In genomic region chr22:38569181-38569971, GRCh38 we compare ENCODE assay signal across 8 cellular contexts. TPM values are rescaled to one million over a fixed set of nuclear protein-coding genes. Genes with fewer than 3 reads are reported as not detected.
A peak's percentile ranks its signal among the peaks of the same experiment; 100 is the strongest.
DNase-seq lines count a peak whose midpoint lies in the region; ATAC-seq and TF ChIP-seq lines count a peak whose summit lies in the region.

No MANE protein-coding gene starts in this region.

- peak overlapping the region; percentile 53 for H3K4me3 ChIP-seq in SU-DHL-6 (ENCODE audit: insufficient read depth, low read length, poor library complexity, severe bottlenecking)
- peak overlapping the region; percentile 65 to 82 (median 70) for H3K4me3 ChIP-seq in esophagus muscularis mucosa
- peak overlapping the region; percentile 53 to 74 for H3K4me3 ChIP-seq in neutrophil (ENCODE audit: low read depth in 1 of 2, low read length in 1 of 2)

- 36% methylated on average over 23 of the region's 32 CpGs for WGBS in esophagus muscularis mucosa

- TF ChIP-seq EP300 in esophagus muscularis mucosa (IDR thresholded peaks at IDR 0.05): no peak

- no peak for TF ChIP-seq POLR2A in esophagus muscularis mucosa (IDR thresholded peaks at IDR 0.05; ENCODE audit: low read depth)

- peaks cover 10 to 28% (median 20%) of the 10 kb centered on the region in 4 donors for H3K4me1 ChIP-seq in esophagus muscularis mucosa
- peaks cover 17 to 19% of the 10 kb centered on the region in 2 experiments for H3K4me1 ChIP-seq in neutrophil (ENCODE audit: control insufficient read depth in 1 of 2, insufficient read depth in 1 of 2, low read depth in 1 of 2, low read length in 1 of 2)

- intact Hi-C loops in esophagus muscularis mucosa (cut with DNase I): no loop called here

- H3K4me2 ChIP-seq in SU-DHL-6 (ENCODE audit: low read depth, low read length, poor library complexity, severe bottlenecking): peak overlapping the region; percentile 65

- H3K9me3 ChIP-seq in SU-DHL-6 (ENCODE audit: insufficient read depth, low read length): no peaks in the 10 kb centered on the region
- no peaks in the 10 kb centered on the region for H3K9me3 ChIP-seq in esophagus muscularis mucosa
- no peaks in the 10 kb centered on the region for H3K9me3 ChIP-seq in neutrophil

- no peaks in the 10 kb centered on the region for H3K79me2 ChIP-seq in SU-DHL-6 (ENCODE audit: insufficient read depth, low read length)

- H3K27ac ChIP-seq in SU-DHL-6 (ENCODE audit: low read depth, low read length): peak overlapping the region; percentile 40
- H3K27ac ChIP-seq in esophagus muscularis mucosa (replicated peaks in 1 of 4): peak overlapping the region; percentile 81 to 88 (median 86)
- H3K27ac ChIP-seq in neutrophil: no peak overlapping the region

- peaks cover 16% of the 10 kb centered on the region; the same call in 1 of the 2 replicates for H3F3A ChIP-seq in SU-DHL-6 (ENCODE audit: insufficient read depth)

- H3K9ac ChIP-seq in SU-DHL-6 (ENCODE audit: low read length): peak overlapping the region; percentile 65

- H3K36me3 ChIP-seq in SU-DHL-6 (ENCODE audit: low read length): no peaks in the 10 kb centered on the region
- H3K36me3 ChIP-seq in esophagus muscularis mucosa: no peaks in the 10 kb centered on the region
- no peaks in the 10 kb centered on the region for H3K36me3 ChIP-seq in neutrophil

- no peak for ATAC-seq in GM19455 (IDR thresholded peaks at IDR 0.05; ENCODE audit: unreplicated experiment)
- no peak for ATAC-seq in HG02981 (IDR thresholded peaks at IDR 0.05; ENCODE audit: unreplicated experiment)
- no peak for ATAC-seq in GM18502 (IDR thresholded peaks at IDR 0.05; ENCODE audit: poor library complexity, unreplicated experiment)

- H4K20me1 ChIP-seq in SU-DHL-6 (ENCODE audit: low read depth, low read length): no peaks in the 10 kb centered on the region

- no peaks in the 10 kb centered on the region for H3K9me2 ChIP-seq in SU-DHL-6 (replicated peaks; ENCODE audit: insufficient read depth, low read length)

- H3K27me3 ChIP-seq in SU-DHL-6 (ENCODE audit: low read length) (no peaks in the 10 kb centered on the region), esophagus muscularis mucosa (no peaks in the 10 kb centered on the region), neutrophil (peaks cover 13% of the 10 kb centered on the region)

- peak; percentile 2 for DNase-seq in activated naive CD4-positive, alpha-beta T cell treated with Interleukin-2 at 50 U/mL for 16 hours
- DNase-seq in activated naive CD4-positive, alpha-beta T cell treated with anti-CD3 and anti-CD28 coated beads, Interleukin-2, amount 50 U/mL, for 16 hours: no peak
- no peak for DNase-seq in esophagus muscularis mucosa (ENCODE audit: extremely low spot score)

- TF ChIP-seq CTCF in SU-DHL-6 (IDR thresholded peaks at IDR 0.05; ENCODE audit: insufficient read depth, low read length, poor library complexity, severe bottlenecking) (no peak), esophagus muscularis mucosa (IDR thresholded peaks at IDR 0.05) (no peak), neutrophil (IDR thresholded peaks at IDR 0.05) (no peak)

- H2AFZ ChIP-seq in SU-DHL-6 (ENCODE audit: low read depth, low read length, severe bottlenecking): peak overlapping the region; percentile 76

RNA-seq across cellular contexts. Expression of gene DMC1, which starts 0.6 kb away (rescaled TPM):
- total RNA-seq in esophagus muscularis mucosa: 1 to 10 TPM; 1.3 to 6.5 (median 1.6) TPM
